Comparison of ENCODE assay signal across 8 cellular contexts in genomic region chr1:205568469-205569361, GRCh38.
DNase-seq lines count a peak whose midpoint lies in the region; ATAC-seq and TF ChIP-seq lines count a peak whose summit lies in the region.

No MANE protein-coding gene starts in this region.

- ATAC-seq in naive thymus-derived CD4-positive, alpha-beta T cell: peak; percentile 36
- no peak for ATAC-seq in GM21786 (IDR thresholded peaks at IDR 0.05; ENCODE audit: unreplicated experiment)
- ATAC-seq in GM21737 (IDR thresholded peaks at IDR 0.05; ENCODE audit: unreplicated experiment): no peak
- ATAC-seq in HG02678 (IDR thresholded peaks at IDR 0.05; ENCODE audit: unreplicated experiment): no peak

- TF ChIP-seq CTCF in 22Rv1 (IDR thresholded peaks at IDR 0.05): peak; percentile 49

- H3K27ac ChIP-seq in 22Rv1 (no peak overlapping the region), ectodermal cell (ENCODE audit: insufficient read depth, low read depth, low read length, poor library complexity, severe bottlenecking) (no peak overlapping the region)
- no peak overlapping the region for H3K27ac ChIP-seq in naive thymus-derived CD4-positive, alpha-beta T cell (ENCODE audit: low read depth, low read length)

- H3K36me3 ChIP-seq in ectodermal cell (ENCODE audit: control insufficient read depth, insufficient read depth, low read length): no peaks in the 10 kb centered on the region
- H3K36me3 ChIP-seq in naive thymus-derived CD4-positive, alpha-beta T cell (ENCODE audit: control insufficient read depth in 2 of 3, insufficient read depth in 3 of 3, low read length in 3 of 3): no peaks in the 10 kb centered on the region

- no peaks in the 10 kb centered on the region for H3K36me3 Mint-ChIP-seq in naive thymus-derived CD4-positive, alpha-beta T cell

- H3K4me1 ChIP-seq in ectodermal cell (ENCODE audit: control insufficient read depth, insufficient read depth, low read length): peaks cover 22% of the 10 kb centered on the region
- peaks cover 0 to 5% of the 10 kb centered on the region in 2 donors for H3K4me1 ChIP-seq in naive thymus-derived CD4-positive, alpha-beta T cell (ENCODE audit: control insufficient read depth in 2 of 2, insufficient read depth in 2 of 2, low read length in 2 of 2)

- peak; percentile 51 for DNase-seq in HEK293T (ENCODE audit: extremely low spot score)
- peak in 1 of 9 donors; percentile 23 for DNase-seq in naive thymus-derived CD4-positive, alpha-beta T cell
- DNase-seq in retina: no peak

- H3K27ac Mint-ChIP-seq in naive thymus-derived CD4-positive, alpha-beta T cell: no peak overlapping the region

- CTCF ChIA-PET in HEK293T (lab: Yijun Ruan, JAX): interaction anchor here (1.0 kb wide), 1 partner anchor 20 kb away, joined by 3 read pairs; no protein-coding TSS in a partner anchor
- CTCF ChIA-PET in naive thymus-derived CD4-positive, alpha-beta T cell (lab: Charles Lee): no interaction called here

- POLR2A ChIA-PET in HEK293T (lab: Yijun Ruan, JAX): no interaction called here
- POLR2A ChIA-PET in naive thymus-derived CD4-positive, alpha-beta T cell (lab: Charles Lee): no interaction called here

- peaks cover 42 to 79% (median 49%) of the 10 kb centered on the region in 5 donors for H3K27me3 Mint-ChIP-seq in naive thymus-derived CD4-positive, alpha-beta T cell

- peak overlapping the region; percentile 36 for H3K4me3 ChIP-seq in ectodermal cell (ENCODE audit: insufficient read depth, low read depth, low read length)
- H3K4me3 ChIP-seq in naive thymus-derived CD4-positive, alpha-beta T cell (ENCODE audit: low read length): no peak overlapping the region

- intact Hi-C loops in naive thymus-derived CD4-positive, alpha-beta T cell (cut with micrococcal nuclease): no loop called here

- peaks cover 0 to 5% (median 4%) of the 10 kb centered on the region in 7 donors for H3K4me1 Mint-ChIP-seq in naive thymus-derived CD4-positive, alpha-beta T cell

- H3K4me3 Mint-ChIP-seq in naive thymus-derived CD4-positive, alpha-beta T cell: peak overlapping the region; percentile 53 to 86 (median 68)

- H3K27me3 ChIP-seq in ectodermal cell (ENCODE audit: control insufficient read depth, insufficient read depth, low read length, poor library complexity, severe bottlenecking): peaks cover 71% of the 10 kb centered on the region
- peaks cover 3 to 14% of the 10 kb centered on the region in 2 donors for H3K27me3 ChIP-seq in naive thymus-derived CD4-positive, alpha-beta T cell (ENCODE audit: control insufficient read depth in 2 of 2, insufficient read depth in 2 of 2, low read length in 2 of 2)

- H3K9me3 ChIP-seq in ectodermal cell (ENCODE audit: control insufficient read depth, low read length): no peaks in the 10 kb centered on the region
- H3K9me3 ChIP-seq in naive thymus-derived CD4-positive, alpha-beta T cell (ENCODE audit: control insufficient read depth in 2 of 3, low read length in 3 of 3): no peaks in the 10 kb centered on the region

- no peaks in the 10 kb centered on the region for H3K9me3 Mint-ChIP-seq in naive thymus-derived CD4-positive, alpha-beta T cell

- 6 to 7% methylated on average over 90 of the region's 90 CpGs for WGBS in ectodermal cell, 2 experiments

TF ChIP-seq in HEK293T, 16 proteins besides CTCF, POLR2A, EP300 and RAD21:
- no peak for TF ChIP-seq SUZ12 (IDR thresholded peaks at IDR 0.05)
- TF ChIP-seq ARNT (IDR thresholded peaks at IDR 0.05): no peak
- no peak for TF ChIP-seq TARDBP (IDR thresholded peaks at IDR 0.05)
- no peak for TF ChIP-seq PKNOX1 (IDR thresholded peaks at IDR 0.05)
- no peak for TF ChIP-seq LEF1 (IDR thresholded peaks at IDR 0.05; ENCODE audit: borderline replicate concordance)
- no peak for TF ChIP-seq CTBP1 (IDR thresholded peaks at IDR 0.05; ENCODE audit: borderline replicate concordance)
- TF ChIP-seq ZNF384 (IDR thresholded peaks at IDR 0.05): no peak
- TF ChIP-seq SP1 (IDR thresholded peaks at IDR 0.05): no peak
